26 cellular contexts compared by ENCODE assay signal in the genomic region with DNA sequence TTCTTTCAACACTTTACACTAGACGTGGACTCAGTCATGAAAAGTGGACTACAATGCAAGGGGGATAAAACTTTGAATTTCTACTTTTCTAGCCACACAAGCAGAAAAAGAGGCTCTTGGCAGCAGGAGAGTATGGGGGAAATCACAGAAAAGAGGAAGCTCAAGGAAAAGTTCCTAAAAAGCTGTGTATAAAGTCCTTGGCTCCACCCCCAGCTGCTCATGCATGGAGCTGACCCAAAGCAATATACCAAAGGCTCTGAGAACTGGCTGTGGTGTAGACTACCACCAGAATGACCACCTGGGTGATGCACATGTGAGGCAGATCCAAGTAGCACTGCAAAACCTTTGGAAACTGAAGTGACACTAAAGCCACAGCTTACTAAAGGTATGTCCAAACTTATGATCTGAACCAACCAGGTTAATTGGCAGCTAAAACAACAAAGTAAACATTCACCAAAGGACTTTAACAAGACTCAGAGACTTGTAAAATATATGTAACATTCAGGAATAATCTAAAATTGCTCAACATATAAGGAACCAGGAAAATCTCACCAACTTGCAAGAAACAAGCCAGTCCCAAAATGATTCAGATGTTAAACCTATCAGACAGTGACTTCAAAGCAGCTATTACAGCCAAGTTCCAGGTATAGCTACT. TPM values are rescaled to one million over a fixed set of nuclear protein-coding genes. Genes with fewer than 3 reads are reported as not detected.
A peak's percentile ranks its signal among the peaks of the same experiment; 100 is the strongest.
DNase-seq lines count a peak whose midpoint lies in the region; ATAC-seq and TF ChIP-seq lines count a peak whose summit lies in the region.
"Had no signal": no experiment of that assay in that cellular context is flagged by ENCODE, and none has a peak within 500 bp of the region (broad histone marks: within the 10 kb centered on the region; RNA-seq: fewer than 3 reads in every experiment).

No MANE protein-coding gene starts in this region.

- peaks cover 19% of the 10 kb centered on the region for H3K9me3 Mint-ChIP-seq in activated T-helper 1 cell treated with anti-CD3 and anti-CD28 coated beads, Interleukin-12 subunit alpha, Interleukin-12 subunit beta, Interleukin-2, Interleukin-4 antibody, amounts not matched to agents 30 ng/mL and 10 ng/mL and 1 ng/mL, durations not matched to agents 14 hours and 24 hours and 36 hours

- intact Hi-C loops in left colon (cut with DNase I, micrococcal nuclease) = no loop called here
- intact Hi-C loops in activated T-helper 1 cell treated with anti-CD3 and anti-CD28 coated beads, Interleukin-12 subunit alpha, Interleukin-12 subunit beta, Interleukin-2, Interleukin-4 antibody, amounts not matched to agents 30 ng/mL and 10 ng/mL and 1 ng/mL, durations not matched to agents 14 hours and 24 hours and 36 hours (cut with micrococcal nuclease) = no loop called here

- no peak overlapping the region for H3K4me3 Mint-ChIP-seq in activated T-helper 1 cell treated with anti-CD3 and anti-CD28 coated beads, Interleukin-12 subunit alpha, Interleukin-12 subunit beta, Interleukin-2, Interleukin-4 antibody, amounts not matched to agents 30 ng/mL and 10 ng/mL and 1 ng/mL, durations not matched to agents 14 hours and 24 hours and 36 hours
- H3K4me3 Mint-ChIP-seq: activated T-cell treated with anti-CD3 and anti-CD28 coated beads, Interleukin-2, amount 50 U/mL, for 24 hours; IgD-negative memory B cell; mesothelial cell of epicardium; natural killer cell; stimulated activated effector memory CD8-positive, alpha-beta T cell treated with anti-CD3 and anti-CD28 coated beads, Interleukin-12 subunit alpha, Interleukin-12 subunit beta, amount 100 ng/mL, for 72 hours had no signal

- DNase-seq in Kasumi-1 (lab: John Stamatoyannopoulos, UW) (peak; percentile 52 to 68), SKM-1 treated with dmso at 0.1 percent for 144 hours (lab: John Stamatoyannopoulos, UW; ENCODE audit: unreplicated experiment) (peak; percentile 64), left colon (peak in 1 of 2 donors; percentile 5), NCI-H345 (lab: John Stamatoyannopoulos, UW) (no peak), brain microvascular endothelial cell (no peak), KG1 (lab: John Stamatoyannopoulos, UW) (no peak)
- no peak for DNase-seq in activated T-helper 1 cell treated with anti-CD3 and anti-CD28 coated beads, Interleukin-12 subunit alpha, Interleukin-12 subunit beta, Interleukin-2, Interleukin-4 antibody, amounts not matched to agents 30 ng/mL and 10 ng/mL and 1 ng/mL, durations not matched to agents 14 hours and 24 hours and 36 hours (ENCODE audit: low spot score)
- DNase-seq: activated CD4-positive, alpha-beta T cell treated with anti-CD3 and anti-CD28 coated beads for 48 hours; activated T-cell treated with anti-CD3 and anti-CD28 coated beads, Interleukin-2, amount 50 U/mL, for 24 hours; erythroblast; GM23248; heart right ventricle; natural killer cell; NCI-H187 treated with DMSO at 0.1 percent for 48 hours; NCI-H748 treated with DMSO at 0.1 percent for 48 hours; ovary; PC-9; SHP77; T-helper 1 cell had no signal

- ATAC-seq in left colon = peak; percentile 60
- ATAC-seq: heart right ventricle; natural killer cell; stimulated activated effector memory CD8-positive, alpha-beta T cell treated with anti-CD3 and anti-CD28 coated beads, Interleukin-12 subunit alpha, Interleukin-12 subunit beta, amount 100 ng/mL, for 72 hours had no signal

- H3K27me3 Mint-ChIP-seq in activated T-helper 1 cell treated with anti-CD3 and anti-CD28 coated beads, Interleukin-12 subunit alpha, Interleukin-12 subunit beta, Interleukin-2, Interleukin-4 antibody, amounts not matched to agents 30 ng/mL and 10 ng/mL and 1 ng/mL, durations not matched to agents 14 hours and 24 hours and 36 hours (ENCODE audit: insufficient read depth) = no peaks in the 10 kb centered on the region
- H3K27me3 Mint-ChIP-seq: activated T-cell treated with anti-CD3 and anti-CD28 coated beads, Interleukin-2, amount 50 U/mL, for 24 hours; IgD-negative memory B cell had no signal

- in situ Hi-C loops in brain microvascular endothelial cell (cut with HindIII; ENCODE audit: low pct_ligation_motif_present, low sequenced_read_pairs) = no loop called here

- no peak overlapping the region for H3K4me3 ChIP-seq in brain microvascular endothelial cell (ENCODE audit: low read depth, low read length)
- H3K4me3 ChIP-seq: GM23248, heart right ventricle, ovary, PC-9, smooth muscle cell, vagina had no signal

- peak overlapping the region; percentile 31; the same call in 1 of the 2 replicates for H3K27ac ChIP-seq in C4-2B
- H3K27ac ChIP-seq in brain microvascular endothelial cell = no peak overlapping the region
- H3K27ac ChIP-seq: GM23248, heart right ventricle, ovary, PC-9, vagina, VCaP had no signal

- no peak for TF ChIP-seq CTCF in C4-2B (conservative IDR thresholded peaks at IDR 0.05)
- TF ChIP-seq CTCF in brain microvascular endothelial cell (IDR thresholded peaks at IDR 0.05; ENCODE audit: low read depth, low read length, missing control alignments) = no peak

- peaks cover 5% of the 10 kb centered on the region for H3K36me3 Mint-ChIP-seq in activated T-helper 1 cell treated with anti-CD3 and anti-CD28 coated beads, Interleukin-12 subunit alpha, Interleukin-12 subunit beta, Interleukin-2, Interleukin-4 antibody, amounts not matched to agents 30 ng/mL and 10 ng/mL and 1 ng/mL, durations not matched to agents 14 hours and 24 hours and 36 hours (ENCODE audit: low read depth)
- H3K36me3 Mint-ChIP-seq: stimulated activated effector memory CD8-positive, alpha-beta T cell treated with anti-CD3 and anti-CD28 coated beads, Interleukin-12 subunit alpha, Interleukin-12 subunit beta, amount 100 ng/mL, for 72 hours had no signal

- no peaks in the 10 kb centered on the region for H3K36me3 ChIP-seq in brain microvascular endothelial cell (replicated peaks)
- H3K36me3 ChIP-seq: heart right ventricle, ovary, vagina had no signal

- no peaks in the 10 kb centered on the region for H3K4me1 Mint-ChIP-seq in activated T-helper 1 cell treated with anti-CD3 and anti-CD28 coated beads, Interleukin-12 subunit alpha, Interleukin-12 subunit beta, Interleukin-2, Interleukin-4 antibody, amounts not matched to agents 30 ng/mL and 10 ng/mL and 1 ng/mL, durations not matched to agents 14 hours and 24 hours and 36 hours (ENCODE audit: low read depth)
- H3K4me1 Mint-ChIP-seq: mesothelial cell of epicardium; stimulated activated effector memory CD8-positive, alpha-beta T cell treated with anti-CD3 and anti-CD28 coated beads, Interleukin-12 subunit alpha, Interleukin-12 subunit beta, amount 100 ng/mL, for 72 hours had no signal

- no peaks in the 10 kb centered on the region for H3K27me3 ChIP-seq in brain microvascular endothelial cell (replicated peaks)
- H3K27me3 ChIP-seq: heart right ventricle, ovary, vagina had no signal

- H3K27ac Mint-ChIP-seq in activated T-helper 1 cell treated with anti-CD3 and anti-CD28 coated beads, Interleukin-12 subunit alpha, Interleukin-12 subunit beta, Interleukin-2, Interleukin-4 antibody, amounts not matched to agents 30 ng/mL and 10 ng/mL and 1 ng/mL, durations not matched to agents 14 hours and 24 hours and 36 hours = no peak overlapping the region
- H3K27ac Mint-ChIP-seq: activated T-cell treated with anti-CD3 and anti-CD28 coated beads, Interleukin-2, amount 50 U/mL, for 24 hours; mesothelial cell of epicardium; natural killer cell; stimulated activated effector memory CD8-positive, alpha-beta T cell treated with anti-CD3 and anti-CD28 coated beads, Interleukin-12 subunit alpha, Interleukin-12 subunit beta, amount 100 ng/mL, for 72 hours had no signal

RNA-seq across cellular contexts. Expression of a gene that starts 55.5 kb away (rescaled TPM):
- total RNA-seq in left colon = 1 to 10 TPM; 1.2 to 2.3 TPM
- 22.6 and 26.7 TPM in 2 replicates for total RNA-seq in activated T-helper 1 cell treated with anti-CD3 and anti-CD28 coated beads, Interleukin-12 subunit alpha, Interleukin-12 subunit beta, Interleukin-2, Interleukin-4 antibody, amounts not matched to agents 30 ng/mL and 10 ng/mL and 1 ng/mL, durations not matched to agents 14 hours and 24 hours and 36 hours
- total RNA-seq: GM23248 had no signal

Comparison
In these comparisons a context has a peak if more than half of its experiments do, and no peak if none do; other contexts are left out.
1. DNase-seq: peak in Kasumi-1 (2 of 2) and SKM-1 treated with dmso at 0.1 percent for 144 hours (single experiment); none in NCI-H345 (single experiment), activated T-helper 1 cell treated with anti-CD3 and anti-CD28 coated beads, Interleukin-12 subunit alpha, Interleukin-12 subunit beta, Interleukin-2, Interleukin-4 antibody, amounts not matched to agents 30 ng/mL and 10 ng/mL and 1 ng/mL, durations not matched to agents 14 hours and 24 hours and 36 hours (single experiment), brain microvascular endothelial cell (single experiment) and KG1 (single experiment).